1 cellular context compared by ENCODE assay signal in genomic region chr19:3284759-3285646, GRCh38.
TF ChIP-seq lines count a peak whose summit lies in the region.

No MANE protein-coding gene starts in this region.

TF ChIP-seq in HepG2, 621 proteins besides CTCF, POLR2A, EP300 and RAD21 (continued from another document and continues in another):
- TF ChIP-seq ZNF609 (CRISPR knock-in tag; IDR thresholded peaks at IDR 0.05; ENCODE audit: borderline replicate concordance): no peak
- no peak for TF ChIP-seq ELK4 (CRISPR knock-in tag; IDR thresholded peaks at IDR 0.05; ENCODE audit: borderline replicate concordance)
- TF ChIP-seq DNMT3B (CRISPR knock-in tag; conservative IDR thresholded peaks at IDR 0.05): no peak
- TF ChIP-seq DMAP1 (CRISPR knock-in tag; IDR thresholded peaks at IDR 0.05): no peak
- TF ChIP-seq KDM6A (CRISPR knock-in tag; IDR thresholded peaks at IDR 0.05; ENCODE audit: low read depth): no peak
- no peak for TF ChIP-seq ZNF564 (CRISPR knock-in tag; IDR thresholded peaks at IDR 0.05)
- no peak for TF ChIP-seq HNRNPH1 (optimal IDR thresholded peaks at IDR 0.05; ENCODE audit: low read depth, low read length)
- no peak for TF ChIP-seq ETS1 (CRISPR knock-in tag; IDR thresholded peaks at IDR 0.05)
- no peak for TF ChIP-seq JARID2 (CRISPR knock-in tag; IDR thresholded peaks at IDR 0.05; ENCODE audit: insufficient replicate concordance)
- no peak for TF ChIP-seq GPBP1L1 (CRISPR knock-in tag; IDR thresholded peaks at IDR 0.05)
- TF ChIP-seq ZBTB25 (CRISPR knock-in tag; IDR thresholded peaks at IDR 0.05): no peak; the same call in 1 of the 2 replicates
- TF ChIP-seq ZNF362 (CRISPR knock-in tag; IDR thresholded peaks at IDR 0.05; ENCODE audit: borderline replicate concordance): no peak
- TF ChIP-seq SRF (IDR thresholded peaks at IDR 0.05; ENCODE audit: low read depth, low read length): no peak
- TF ChIP-seq ZNF503 (CRISPR knock-in tag; IDR thresholded peaks at IDR 0.05): no peak
- TF ChIP-seq PHF20 (CRISPR knock-in tag; IDR thresholded peaks at IDR 0.05): no peak
- no peak for TF ChIP-seq MEIS1 (CRISPR knock-in tag; IDR thresholded peaks at IDR 0.05; ENCODE audit: borderline replicate concordance)
- 0 out of 2 replicates have a peak, but pooled peaks have one; percentile 24 for TF ChIP-seq RARA (CRISPR knock-in tag; IDR thresholded peaks at IDR 0.05)
- TF ChIP-seq USF2 (IDR thresholded peaks at IDR 0.05; ENCODE audit: low read depth, low read length): no peak
- TF ChIP-seq USF2 (CRISPR knock-in tag; IDR thresholded peaks at IDR 0.05; ENCODE audit: borderline replicate concordance): no peak
- no peak for TF ChIP-seq NPAS2 (CRISPR knock-in tag; IDR thresholded peaks at IDR 0.05; ENCODE audit: borderline replicate concordance)
- no peak for TF ChIP-seq CEBPB (IDR thresholded peaks at IDR 0.05; ENCODE audit: borderline replicate concordance, low read depth, low read length)
- no peak for TF ChIP-seq TEF (CRISPR knock-in tag; IDR thresholded peaks at IDR 0.05)
- peak; percentile 68 for TF ChIP-seq ZFY (CRISPR knock-in tag; IDR thresholded peaks at IDR 0.05)
- no peak for TF ChIP-seq CSRNP2 (CRISPR knock-in tag; conservative IDR thresholded peaks at IDR 0.05; ENCODE audit: low read depth)
- TF ChIP-seq PBX3 (CRISPR knock-in tag; IDR thresholded peaks at IDR 0.05; ENCODE audit: borderline replicate concordance): no peak
- no peak for TF ChIP-seq SIN3A (IDR thresholded peaks at IDR 0.05; ENCODE audit: borderline replicate concordance, low read depth, low read length)
- no peak for TF ChIP-seq TFAP4 (IDR thresholded peaks at IDR 0.05; ENCODE audit: borderline replicate concordance, low read depth)
- TF ChIP-seq KDM5A (IDR thresholded peaks at IDR 0.05; ENCODE audit: borderline replicate concordance, low read length): no peak
- TF ChIP-seq ARID2 (CRISPR knock-in tag; IDR thresholded peaks at IDR 0.05; ENCODE audit: borderline replicate concordance): no peak
- no peak for TF ChIP-seq LBX2 (CRISPR knock-in tag; IDR thresholded peaks at IDR 0.05; ENCODE audit: borderline replicate concordance)
- TF ChIP-seq SMAD3 (CRISPR knock-in tag; IDR thresholded peaks at IDR 0.05): 0 out of 2 replicates have a peak, but pooled peaks have one; percentile 45
- no peak for TF ChIP-seq SP2 (CRISPR knock-in tag; IDR thresholded peaks at IDR 0.05)
- TF ChIP-seq KLF6 (CRISPR knock-in tag; IDR thresholded peaks at IDR 0.05): no peak
- TF ChIP-seq ZNF768 (CRISPR knock-in tag; IDR thresholded peaks at IDR 0.05): no peak
- TF ChIP-seq ZMYM2 (CRISPR knock-in tag; IDR thresholded peaks at IDR 0.05): no peak
- TF ChIP-seq PAWR (CRISPR knock-in tag; IDR thresholded peaks at IDR 0.05; ENCODE audit: borderline replicate concordance): no peak
- no peak for TF ChIP-seq RXRB (CRISPR knock-in tag; IDR thresholded peaks at IDR 0.05; ENCODE audit: borderline replicate concordance)
- no peak for TF ChIP-seq NFE2L1 (CRISPR knock-in tag; IDR thresholded peaks at IDR 0.05; ENCODE audit: borderline replicate concordance)
